ENCODE assay signal across 1 cellular context in genomic region chr12:124686001-124686884, GRCh38.
TF ChIP-seq lines count a peak whose summit lies in the region.

No MANE protein-coding gene starts in this region.

TF ChIP-seq in H1, 55 proteins besides CTCF, POLR2A, EP300 and RAD21:
- no peak for TF ChIP-seq CHD1 (IDR thresholded peaks at IDR 0.05; ENCODE audit: low read depth, low read length)
- TF ChIP-seq MAFK (IDR thresholded peaks at IDR 0.05; ENCODE audit: low read depth, low read length) = no peak
- no peak for TF ChIP-seq ASH2L (IDR thresholded peaks at IDR 0.05; ENCODE audit: low read length)
- no peak for TF ChIP-seq EZH2 (IDR thresholded peaks at IDR 0.05; ENCODE audit: low read depth, low read length, severe bottlenecking)
- no peak for TF ChIP-seq SIN3A (conservative IDR thresholded peaks at IDR 0.05 in 1 of 2, IDR thresholded peaks at IDR 0.05 in 1 of 2; ENCODE audit: low read depth in 1 of 2, low read length in 2 of 2)
- TF ChIP-seq CHD2 (IDR thresholded peaks at IDR 0.05; ENCODE audit: low read length) = no peak
- TF ChIP-seq SAP30 (IDR thresholded peaks at IDR 0.05; ENCODE audit: insufficient read depth, insufficient replicate concordance, low read length) = no peak
TF ChIP-seq in H1: peak in this region for 0.
